Comparison of ENCODE assay signal across 15 cellular contexts in genomic region chr6:1850581-1851157, GRCh38.
DNase-seq lines count a peak whose midpoint lies in the region; ATAC-seq and TF ChIP-seq lines count a peak whose summit lies in the region.
"Had no signal": no experiment of that assay in that cellular context is flagged by ENCODE, and none has a peak within 500 bp of the region (broad histone marks: within the 10 kb centered on the region; RNA-seq: fewer than 3 reads in every experiment).

No MANE protein-coding gene starts in this region.

- TF ChIP-seq CTCF in body of pancreas (IDR thresholded peaks at IDR 0.05) = no peak
- no peak for TF ChIP-seq CTCF in mucosa of descending colon (IDR thresholded peaks at IDR 0.05)

- H3K36me3 ChIP-seq in body of pancreas (replicated peaks in 1 of 2; ENCODE audit: insufficient read depth in 1 of 2, low read depth in 2 of 2) (no peaks in the 10 kb centered on the region), mucosa of descending colon (ENCODE audit: low read depth) (no peaks in the 10 kb centered on the region)

- no peak for TF ChIP-seq POLR2A in body of pancreas (IDR thresholded peaks at IDR 0.05)

- peaks cover 18% of the 10 kb centered on the region for H3K4me1 ChIP-seq in body of pancreas
- peaks cover 11% of the 10 kb centered on the region for H3K4me1 ChIP-seq in mucosa of descending colon (ENCODE audit: low read depth)

- H3K9me3 ChIP-seq in body of pancreas = no peaks in the 10 kb centered on the region
- no peaks in the 10 kb centered on the region for H3K9me3 ChIP-seq in mucosa of descending colon

- ATAC-seq in body of pancreas (peak; percentile 31), mucosa of descending colon (peak; percentile 71), GM18511 (IDR thresholded peaks at IDR 0.05; ENCODE audit: unreplicated experiment) (no peak)

- no peaks in the 10 kb centered on the region for H3K27me3 ChIP-seq in body of pancreas

- peak; percentile 62 for DNase-seq in NCI-H146 treated with DMSO at 0.1 percent for 48 hours (lab: John Stamatoyannopoulos, UW; ENCODE audit: unreplicated experiment)
- no peak for DNase-seq in NCI-H146 (lab: John Stamatoyannopoulos, UW)
- DNase-seq in body of pancreas = no peak
- DNase-seq in mucosa of descending colon = peak in 1 of 3 donors; percentile 13
- no peak for DNase-seq in dermis blood vessel endothelial cell
- no peak for DNase-seq in medulla oblongata (ENCODE audit: extremely low spot score)
- DNase-seq in COR-L47 (lab: John Stamatoyannopoulos, UW) = no peak
- DNase-seq: CD4-positive, alpha-beta memory T cell; H9; NCI-H1436; NCI-H2081 treated with DMSO at 0.1 percent for 48 hours; NCI-H510A; SHP77 had no signal

- H3K4me3 ChIP-seq in body of pancreas (no peak overlapping the region), mucosa of descending colon (no peak overlapping the region)

- WGBS in body of pancreas, 2 donors = 29 to 46% methylated on average over 12 of the region's 12 CpGs

- H3K27ac ChIP-seq in body of pancreas = peak overlapping the region in 3 of 4 donors; percentile 19 to 56 (median 38)
- H3K27ac ChIP-seq: 22Rv1 had no signal

- intact Hi-C loops in body of pancreas (cut with DNase I) = no loop called here
- intact Hi-C loops in mucosa of descending colon (cut with DNase I, micrococcal nuclease) = no loop called here
